Comparison of ENCODE assay signal across 8 cellular contexts in genomic region chr4:145180298-145181090, GRCh38. TPM values are rescaled to one million over a fixed set of nuclear protein-coding genes. Genes with fewer than 3 reads are reported as not detected.
DNase-seq lines count a peak whose midpoint lies in the region; ATAC-seq and TF ChIP-seq lines count a peak whose summit lies in the region.

Gene OTUD4 (minus strand): TSS chr4:145180589. CDS start chr4:145179973, 616 bp downstream.

- no peaks in the 10 kb centered on the region for H3K36me3 ChIP-seq in duodenal mucosa (ENCODE audit: control insufficient read depth in 1 of 2, insufficient read depth in 2 of 2, low read length in 2 of 2)

- peak; percentile 83 for ATAC-seq in CD4-positive, alpha-beta T cell (ENCODE audit: poor library complexity)
- ATAC-seq in GM19438 (IDR thresholded peaks at IDR 0.05; ENCODE audit: low read depth, unreplicated experiment), result peak; percentile 67
- ATAC-seq in HG03575 (IDR thresholded peaks at IDR 0.05; ENCODE audit: extremely low read depth, insufficient number of reproducible peaks, low FRiP score, unreplicated experiment), result peak; percentile 69

- POLR2A ChIA-PET in CD4-positive, alpha-beta T cell (lab: Charles Lee), result interaction anchor here (0.7 to 4.8 kb wide), 7 partner anchors 12 to 438 kb away, joined by 3 to 35 read pairs (median 4); partner anchors contain the start of genes ABCE1, ANAPC10 and MMAA
- POLR2A ChIA-PET in activated CD4-positive, alpha-beta memory T cell treated with anti-CD3 and anti-CD28 coated beads, Interleukin-2, amount 10 ng/mL, durations not matched to agents 7 days and 5 days (lab: Charles Lee), result interaction anchor here (0.7 to 5.5 kb wide), 9 partner anchors 11 to 637 kb away, joined by 3 to 54 read pairs (median 4); partner anchors contain the start of genes ABCE1, ANAPC10 and MMAA

- H3K4me3 ChIP-seq in duodenal mucosa (ENCODE audit: low read depth in 1 of 2, low read length in 2 of 2), result peak within 1 kb of the TSS; percentile 80 to 85
- peak within 1 kb of the TSS; percentile 89 for H3K4me3 ChIP-seq in lower leg skin (ENCODE audit: low read depth, poor library complexity, severe bottlenecking)

- CTCF ChIA-PET in CD4-positive, alpha-beta T cell (lab: Charles Lee), result interaction anchor here (0.9 to 1.8 kb wide), 2 partner anchors 11 to 83 kb away, joined by 3 to 7 read pairs; partner anchors contain the start of genes ABCE1 and ANAPC10
- CTCF ChIA-PET in activated CD4-positive, alpha-beta memory T cell treated with anti-CD3 and anti-CD28 coated beads, Interleukin-2, amount 10 ng/mL, durations not matched to agents 7 days and 5 days (lab: Charles Lee), result interaction anchor here (0.8 to 1.3 kb wide), 4 partner anchors 36 to 436 kb away, joined by 3 to 4 read pairs (median 3); partner anchors contain the start of gene ABCE1

- H3K27me3 Mint-ChIP-seq in CD4-positive, alpha-beta T cell, result no peaks in the 10 kb centered on the region
- no peaks in the 10 kb centered on the region for H3K27me3 Mint-ChIP-seq in activated CD4-positive, alpha-beta memory T cell treated with anti-CD3 and anti-CD28 coated beads, Interleukin-2, amount 10 ng/mL, durations not matched to agents 7 days and 5 days

- H3K27ac ChIP-seq in CD4-positive, alpha-beta T cell (ENCODE audit: low read depth, low read length), result peak within 1 kb of the TSS; percentile 92
- H3K27ac ChIP-seq in duodenal mucosa (ENCODE audit: low read depth, low read length), result peak within 1 kb of the TSS; percentile 86

- H3K4me1 Mint-ChIP-seq in CD4-positive, alpha-beta T cell (ENCODE audit: low read depth), result peaks cover 38% of the 10 kb centered on the region
- H3K4me1 Mint-ChIP-seq in activated CD4-positive, alpha-beta memory T cell treated with anti-CD3 and anti-CD28 coated beads, Interleukin-2, amount 10 ng/mL, durations not matched to agents 7 days and 5 days, result peaks cover 25% of the 10 kb centered on the region

- H3K9me3 ChIP-seq in CD4-positive, alpha-beta T cell (ENCODE audit: control insufficient read depth, low read length), result no peaks in the 10 kb centered on the region
- H3K9me3 ChIP-seq in duodenal mucosa (ENCODE audit: control insufficient read depth in 1 of 2, low read length in 2 of 2), result no peaks in the 10 kb centered on the region

- H3K27ac Mint-ChIP-seq in CD4-positive, alpha-beta T cell, result peak within 1 kb of the TSS; percentile 99
- H3K27ac Mint-ChIP-seq in activated CD4-positive, alpha-beta memory T cell treated with anti-CD3 and anti-CD28 coated beads, Interleukin-2, amount 10 ng/mL, durations not matched to agents 7 days and 5 days, result peak within 1 kb of the TSS; percentile 95

- peak within 1 kb of the TSS; percentile 78 to 92 for H3K9ac ChIP-seq in duodenal mucosa (ENCODE audit: low read depth in 1 of 2, low read length in 2 of 2)

- TF ChIP-seq POLR2A in lower leg skin (IDR thresholded peaks at IDR 0.05), result no peak

- H3K27me3 ChIP-seq in CD4-positive, alpha-beta T cell (ENCODE audit: control insufficient read depth, insufficient read depth, low read length), result no peaks in the 10 kb centered on the region
- H3K27me3 ChIP-seq in duodenal mucosa (ENCODE audit: control insufficient read depth in 1 of 2, insufficient read depth in 2 of 2, low read length in 2 of 2), result no peaks in the 10 kb centered on the region

- intact Hi-C loops in CD4-positive, alpha-beta T cell (cut with DNase I, micrococcal nuclease), result loop anchor here (1.0 to 5.0 kb wide), 7 partner anchors 82 to 997 kb away; partner anchors contain the start of genes ABCE1 (in 1 of the 2), ANAPC10 (in 1 of the 2), LSM6 (in 1 of the 2) and MMAA (in 1 of the 2)
- intact Hi-C loops in lower leg skin (cut with DNase I; ENCODE audit: low total_unique reads), result no loop called here

- H3K9me3 Mint-ChIP-seq in CD4-positive, alpha-beta T cell, result no peaks in the 10 kb centered on the region
- H3K9me3 Mint-ChIP-seq in activated CD4-positive, alpha-beta memory T cell treated with anti-CD3 and anti-CD28 coated beads, Interleukin-2, amount 10 ng/mL, durations not matched to agents 7 days and 5 days, result no peaks in the 10 kb centered on the region

- H3K36me3 Mint-ChIP-seq in CD4-positive, alpha-beta T cell (ENCODE audit: low read depth), result peaks cover 21% of the 10 kb centered on the region
- H3K36me3 Mint-ChIP-seq in activated CD4-positive, alpha-beta memory T cell treated with anti-CD3 and anti-CD28 coated beads, Interleukin-2, amount 10 ng/mL, durations not matched to agents 7 days and 5 days (ENCODE audit: low read depth), result peaks cover 8% of the 10 kb centered on the region

- peak; percentile 88 to 96 (median 92) for DNase-seq in CD4-positive, alpha-beta T cell
- DNase-seq in NCI-H82 treated with DMSO at 0.1 percent for 48 hours (lab: John Stamatoyannopoulos, UW; ENCODE audit: unreplicated experiment), result peak; percentile 87
- DNase-seq in activated CD4-positive, alpha-beta memory T cell treated with anti-CD3 and anti-CD28 coated beads, Interleukin-2, amount 10 ng/mL, durations not matched to agents 7 days and 5 days, result peak; percentile 96
- DNase-seq in lower leg skin (ENCODE audit: low spot score in 2 of 2), result peak; percentile 94 to 98
- peak; percentile 86 to 93 for DNase-seq in stimulated activated CD4-positive, alpha-beta T cell treated with anti-CD3 and anti-CD28 coated beads, Interleukin-4, amount 100 ng/mL, for 48 hours (ENCODE audit: low read depth in 2 of 2)

- WGBS in lower leg skin, 2 donors, result 0 to 2% methylated on average over 13 to 52 of the region's 94 CpGs

- no peak for TF ChIP-seq CTCF in CD4-positive, alpha-beta T cell (IDR thresholded peaks at IDR 0.05)
- TF ChIP-seq CTCF in lower leg skin (IDR thresholded peaks at IDR 0.05), result no peak

- H3K4me1 ChIP-seq in duodenal mucosa (ENCODE audit: control insufficient read depth in 1 of 2, insufficient read depth in 2 of 2, low read length in 2 of 2), result peaks cover 19 to 25% of the 10 kb centered on the region in 2 donors

- peak within 1 kb of the TSS; percentile 99 for H3K4me3 Mint-ChIP-seq in CD4-positive, alpha-beta T cell
- peak within 1 kb of the TSS; percentile 87 for H3K4me3 Mint-ChIP-seq in activated CD4-positive, alpha-beta memory T cell treated with anti-CD3 and anti-CD28 coated beads, Interleukin-2, amount 10 ng/mL, durations not matched to agents 7 days and 5 days

RNA-seq across cellular contexts. Expression of gene OTUD4, which starts in this region (rescaled TPM):
- 10 to 100 TPM; 75.1 to 81.1 TPM for total RNA-seq in CD4-positive, alpha-beta T cell
- 10 to 100 TPM; 45.8 to 51.2 TPM for total RNA-seq in activated CD4-positive, alpha-beta memory T cell treated with anti-CD3 and anti-CD28 coated beads, Interleukin-2, amount 10 ng/mL, durations not matched to agents 7 days and 5 days
- total RNA-seq in lower leg skin, result 10 to 100 TPM; 26.7 to 38.2 (median 36.1) TPM

Comparison
In these comparisons a context has a peak if more than half of its experiments do, and no peak if none do; other contexts are left out.
1. Peak in every context shown above with its lines: DNase-seq, ATAC-seq, H3K4me3 ChIP-seq and H3K27ac ChIP-seq.